ENCODE assay signal across 30 cellular contexts in genomic region chr13:43123856-43124255, GRCh38.
"Had no signal": no experiment of that assay in that cellular context is flagged by ENCODE, and none has a peak within 500 bp of the region (broad histone marks: within the 10 kb centered on the region; RNA-seq: fewer than 3 reads in every experiment).

No MANE protein-coding gene starts in this region.

- ATAC-seq: activated CD4-positive, alpha-beta T cell treated with anti-CD3 and anti-CD28 coated beads for 36 hours; activated CD4-positive, CD25-positive, alpha-beta regulatory T cell treated with anti-CD3 and anti-CD28 coated beads, Interleukin-2, amount 50 U/mL, for 24 hours; activated CD8-positive, alpha-beta memory T cell treated with anti-CD3 and anti-CD28 coated beads, Interleukin-2, amount 10 ng/mL, durations not matched to agents 7 days and 5 days; activated CD8-positive, alpha-beta T cell treated with anti-CD3 and anti-CD28 coated beads, Interleukin-2, amount 10 ng/mL, durations not matched to agents 7 days and 5 days; activated naive CD8-positive, alpha-beta T cell treated with anti-CD3 and anti-CD28 coated beads, Interleukin-2, amount 50 U/mL, for 24 hours; WTC11 had no signal

- DNase-seq: activated CD4-positive, alpha-beta memory T cell treated with anti-CD3 and anti-CD28 coated beads, Interleukin-2, amount 10 ng/mL, durations not matched to agents 7 days and 5 days; activated CD4-positive, alpha-beta T cell treated with anti-CD3 and anti-CD28 coated beads for 1 hour; activated CD4-positive, alpha-beta T cell treated with anti-CD3 and anti-CD28 coated beads for 36 hours; activated CD4-positive, alpha-beta T cell treated with anti-CD3 and anti-CD28 coated beads for 48 hours; activated CD4-positive, alpha-beta T cell treated with anti-CD3 and anti-CD28 coated beads, Interleukin-2, amount 10 ng/mL, durations not matched to agents 7 days and 5 days; activated CD4-positive, alpha-beta T cell treated with anti-CD3 and anti-CD28 coated beads, Interleukin-2, amount 50 U/mL, for 48 hours; activated CD4-positive, CD25-positive, alpha-beta regulatory T cell; activated CD8-positive, alpha-beta memory T cell treated with anti-CD3 and anti-CD28 coated beads for 24 hours; activated CD8-positive, alpha-beta memory T cell treated with anti-CD3 and anti-CD28 coated beads, Interleukin-2, amount 10 ng/mL, durations not matched to agents 7 days and 5 days; activated CD8-positive, alpha-beta memory T cell treated with anti-CD3 and anti-CD28 coated beads, Interleukin-2, amount 50 U/mL, for 48 hours; activated CD8-positive, alpha-beta T cell treated with anti-CD3 and anti-CD28 coated beads, Interleukin-2, amount 10 ng/mL, durations not matched to agents 7 days and 5 days; activated effector memory CD4-positive, alpha-beta T cell treated with Interleukin-2 at 50 U/mL for 16 hours; activated gamma-delta T cell; activated naive CD4-positive, alpha-beta T cell treated with anti-CD3 and anti-CD28 coated beads, Interleukin-2, amount 10 ng/mL, durations not matched to agents 7 days and 5 days; activated naive CD4-positive, alpha-beta T cell treated with Interleukin-2 at 50 U/mL for 16 hours; activated naive CD8-positive, alpha-beta T cell treated with anti-CD3 and anti-CD28 coated beads, Interleukin-2, amount 10 ng/mL, durations not matched to agents 7 days and 5 days; activated naive CD8-positive, alpha-beta T cell treated with anti-CD3 and anti-CD28 coated beads, Interleukin-2, amount 50 U/mL, for 24 hours; activated T-cell treated with anti-CD3 and anti-CD28 coated beads, Interleukin-2, amount 50 U/mL, for 24 hours; activated T-cell treated with anti-CD3 and anti-CD28 coated beads, Interleukin-2, amount 50 U/mL, for 48 hours; amygdala; central memory CD4-positive, alpha-beta T cell; SW 1271; T-helper 1 cell; T-helper 2 cell; T-helper 9 cell; WERI-Rb-1 had no signal

- H3K36me3 ChIP-seq: ascending aorta, breast epithelium, WERI-Rb-1 had no signal

- H3K9me3 ChIP-seq: ascending aorta, breast epithelium had no signal

- H3K4me1 ChIP-seq: ascending aorta, breast epithelium had no signal

- H3K27me3 ChIP-seq: ascending aorta, breast epithelium had no signal

- H3K27ac ChIP-seq: ascending aorta, breast epithelium, WERI-Rb-1 had no signal

- H3K4me3 ChIP-seq: ascending aorta, breast epithelium had no signal
